Comparison of ENCODE assay signal across 19 cellular contexts in genomic region chr12:24760162-24760561, GRCh38.
DNase-seq lines count a peak whose midpoint lies in the region; ATAC-seq, FAIRE-seq and TF ChIP-seq lines count a peak whose summit lies in the region.
"Had no signal": no experiment of that assay in that cellular context is flagged by ENCODE, and none has a peak within 500 bp of the region (broad histone marks: within the 10 kb centered on the region; RNA-seq: fewer than 3 reads in every experiment).

No MANE protein-coding gene starts in this region.

- H4K5ac ChIP-seq in mesendoderm (ENCODE audit: low read length): no peak overlapping the region

- H3K9me3 Mint-ChIP-seq in MCF 10A (ENCODE audit: unreplicated experiment): no peaks in the 10 kb centered on the region
- H3K9me3 Mint-ChIP-seq in brain: peaks cover 0 to 4% (median 0%) of the 10 kb centered on the region in 5 experiments
- H3K9me3 Mint-ChIP-seq: activated naive CD4-positive, alpha-beta T cell treated with anti-CD3 and anti-CD28 coated beads, Interleukin-2, amount 50 U/mL, for 24 hours had no signal

- CTCF ChIA-PET in MCF 10A (lab: Yijun Ruan, JAX): no interaction called here

- FAIRE-seq in urothelium cell line (lab: Jason Lieb, UNC): no peak
- FAIRE-seq: A204.1 had no signal

- H3K27me3 ChIP-seq in breast epithelium (no peaks in the 10 kb centered on the region), mesendoderm (ENCODE audit: insufficient read depth, low read length, poor library complexity) (no peaks in the 10 kb centered on the region)
- H3K27me3 ChIP-seq: vagina had no signal

- WGBS in mesendoderm (ENCODE audit: extremely low coverage, insufficient coverage, low lambda C conversion rate): no CpG with 5 or more reads among the region's 1 CpG

- H3K9ac ChIP-seq in mesendoderm (ENCODE audit: low read length): no peak overlapping the region

- H3K23ac ChIP-seq in mesendoderm (ENCODE audit: low read length): no peak overlapping the region

- H2BK15ac ChIP-seq in mesendoderm (replicated peaks; ENCODE audit: low read depth): no peak overlapping the region

- H3K27ac ChIP-seq in breast epithelium (peak overlapping the region; percentile 44 to 71), mesendoderm (ENCODE audit: low read depth, low read length) (no peak overlapping the region)
- H3K27ac ChIP-seq: C4-2B, SK-N-MC, vagina had no signal

- ATAC-seq in GM18505 (IDR thresholded peaks at IDR 0.05; ENCODE audit: unreplicated experiment) (no peak), HG03139 (IDR thresholded peaks at IDR 0.05; ENCODE audit: unreplicated experiment) (no peak)
- ATAC-seq: left lobe of liver had no signal

- no peak overlapping the region for H4K8ac ChIP-seq in mesendoderm (ENCODE audit: low read depth, low read length)

- no peak overlapping the region for H2AK5ac ChIP-seq in mesendoderm (ENCODE audit: low read length)

- no peaks in the 10 kb centered on the region for H3K79me2 ChIP-seq in mesendoderm (ENCODE audit: control insufficient read depth, insufficient read depth, low read length)

- H3K36me3 Mint-ChIP-seq in MCF 10A (ENCODE audit: insufficient read depth, unreplicated experiment): no peaks in the 10 kb centered on the region
- no peaks in the 10 kb centered on the region for H3K36me3 Mint-ChIP-seq in brain
- H3K36me3 Mint-ChIP-seq: activated naive CD4-positive, alpha-beta T cell treated with anti-CD3 and anti-CD28 coated beads, Interleukin-2, amount 50 U/mL, for 24 hours had no signal

- H3K4me1 ChIP-seq in breast epithelium (no peaks in the 10 kb centered on the region), mesendoderm (ENCODE audit: control insufficient read depth, low read depth, low read length) (no peaks in the 10 kb centered on the region)
- H3K4me1 ChIP-seq: vagina had no signal

- peak in 1 of 2 donors; percentile 21 for DNase-seq in breast epithelium (ENCODE audit: low spot score in 2 of 2)
- no peak for DNase-seq in MCF 10A (ENCODE audit: unreplicated experiment)
- peak; percentile 56 for DNase-seq in mesendoderm
- peak; percentile 42 for DNase-seq in urothelium cell line (ENCODE audit: low spot score)
- DNase-seq in mesenteric fat pad (ENCODE audit: low spot score): no peak
- DNase-seq: activated T-cell treated with anti-CD3 and anti-CD28 coated beads, Interleukin-2, amount 50 U/mL, for 1 hour; Kasumi-1; NCI-H1436; NCI-H446 treated with DMSO at 0.1 percent for 48 hours; stimulated activated naive CD4-positive, alpha-beta T cell treated with Interleukin-2 at 50 U/mL for 16 hours had no signal

- H3K36me3 ChIP-seq in breast epithelium: no peaks in the 10 kb centered on the region
- H3K36me3 ChIP-seq in mesendoderm (ENCODE audit: control insufficient read depth, insufficient read depth, low read length): no peaks in the 10 kb centered on the region
- H3K36me3 ChIP-seq: vagina had no signal

- H2BK120ac ChIP-seq in mesendoderm (ENCODE audit: low read depth, low read length): no peak overlapping the region

- no TSS peak for BruUV-seq in MCF 10A (replicated peaks; lab: Mats Ljungman, UMichigan)

- POLR2A ChIA-PET in MCF 10A (lab: Yijun Ruan, JAX): no interaction called here

- H3K27me3 Mint-ChIP-seq in MCF 10A (ENCODE audit: insufficient read depth, unreplicated experiment) (no peaks in the 10 kb centered on the region), brain (peaks cover 3% of the 10 kb centered on the region)

- TF ChIP-seq CTCF in breast epithelium (IDR thresholded peaks at IDR 0.05): no peak
- no peak for TF ChIP-seq CTCF in MCF 10A (IDR thresholded peaks at IDR 0.05; ENCODE audit: unreplicated experiment)
- TF ChIP-seq CTCF in brain (conservative IDR thresholded peaks at IDR 0.05): no peak

- no peak overlapping the region for H3K56ac ChIP-seq in mesendoderm (ENCODE audit: low read length)

- no peaks in the 10 kb centered on the region for H3K79me1 ChIP-seq in mesendoderm (ENCODE audit: low read length)

- H3K4me3 ChIP-seq in breast epithelium: no peak overlapping the region
- no peak overlapping the region for H3K4me3 ChIP-seq in mesendoderm (ENCODE audit: low read length)
- H3K4me3 ChIP-seq: SK-N-MC, vagina had no signal

- no peak overlapping the region for H3K18ac ChIP-seq in mesendoderm (ENCODE audit: low read length)

- no peaks in the 10 kb centered on the region for H3K9me3 ChIP-seq in breast epithelium
- H3K9me3 ChIP-seq: vagina had no signal

- intact Hi-C loops in breast epithelium (cut with DNase I; ENCODE audit: low total_unique reads) (no loop called here), MCF 10A (cut with micrococcal nuclease) (no loop called here)

- H3K4me3 Mint-ChIP-seq in MCF 10A (ENCODE audit: unreplicated experiment) (no peak overlapping the region), brain (no peak overlapping the region)
- H3K4me3 Mint-ChIP-seq: activated naive CD4-positive, alpha-beta T cell treated with anti-CD3 and anti-CD28 coated beads, Interleukin-2, amount 50 U/mL, for 24 hours had no signal

- H2BK5ac ChIP-seq in mesendoderm (ENCODE audit: low read length): no peak overlapping the region

- H3K4me1 Mint-ChIP-seq in MCF 10A (ENCODE audit: insufficient read depth, unreplicated experiment) (peaks cover 11% of the 10 kb centered on the region), brain (peaks cover 32% of the 10 kb centered on the region)
- H3K4me1 Mint-ChIP-seq: activated naive CD4-positive, alpha-beta T cell treated with anti-CD3 and anti-CD28 coated beads, Interleukin-2, amount 50 U/mL, for 24 hours had no signal

- H3K27ac Mint-ChIP-seq in MCF 10A (ENCODE audit: low read depth, unreplicated experiment) (no peak overlapping the region), brain (peak overlapping the region in 3 of 5 experiments; percentile 13 to 95 (median 47))
- H3K27ac Mint-ChIP-seq: activated naive CD4-positive, alpha-beta T cell treated with anti-CD3 and anti-CD28 coated beads, Interleukin-2, amount 50 U/mL, for 24 hours had no signal

- H3K4me2 ChIP-seq in mesendoderm (ENCODE audit: low read length): no peak overlapping the region

- TF ChIP-seq POLR2A in breast epithelium (IDR thresholded peaks at IDR 0.05) (no peak), GM18505 (IDR thresholded peaks at IDR 0.05; ENCODE audit: borderline replicate concordance, extremely low read depth, insufficient read depth, insufficient read length) (no peak)

- H3K4ac ChIP-seq in mesendoderm (ENCODE audit: low read depth, low read length): no peak overlapping the region

Comparison
In these comparisons a context has a peak if more than half of its experiments do, and no peak if none do; other contexts are left out.
1. DNase-seq: peak in mesendoderm (single experiment) and urothelium cell line (single experiment); none in MCF 10A (single experiment) and mesenteric fat pad (single experiment).